Comparison of ENCODE assay signal across 21 cellular contexts in genomic region chr13:100382787-100383186, GRCh38.
DNase-seq lines count a peak whose midpoint lies in the region.
"Had no signal": no experiment of that assay in that cellular context is flagged by ENCODE, and none has a peak within 500 bp of the region (broad histone marks: within the 10 kb centered on the region; RNA-seq: fewer than 3 reads in every experiment).

No MANE protein-coding gene starts in this region.

- intact Hi-C loops in posterior cingulate gyrus (cut with DNase I), result no loop called here

- DNase-seq in EH (ENCODE audit: low read depth) (peak; percentile 72), KG1 (lab: John Stamatoyannopoulos, UW) (peak; percentile 26), amniotic epithelial cell (ENCODE audit: low read depth) (peak; percentile 51), iris pigment epithelial cell (ENCODE audit: low read depth) (peak; percentile 80), NCI-H226 (no peak), posterior cingulate gyrus (no peak), NCI-H82 (lab: John Stamatoyannopoulos, UW) (no peak), medulla oblongata (ENCODE audit: extremely low spot score) (no peak)
- DNase-seq: activated CD4-positive, alpha-beta T cell treated with anti-CD3 and anti-CD28 coated beads, Interleukin-2, amount 50 U/mL, for 48 hours; activated naive CD8-positive, alpha-beta T cell treated with anti-CD3 and anti-CD28 coated beads for 36 hours; CD8-positive, alpha-beta memory T cell; dermis blood vessel endothelial cell; DND-41; immature natural killer cell; KBM-7; NCI-H1436; NCI-H774; right lobe of liver; stimulated activated CD4-positive, alpha-beta T cell treated with anti-CD3 and anti-CD28 coated beads, Interleukin-2, amount 100 ng/mL, for 24 hours; stimulated activated naive CD8-positive, alpha-beta T cell treated with anti-CD3 and anti-CD28 coated beads, Interleukin-15, amount 100 ng/mL, for 72 hours; upper lobe of left lung had no signal

Comparison
In these comparisons a context has a peak if more than half of its experiments do, and no peak if none do; other contexts are left out.
1. DNase-seq: peak in EH (single experiment), KG1 (single experiment), amniotic epithelial cell (single experiment) and iris pigment epithelial cell (single experiment); none in NCI-H226 (single experiment), posterior cingulate gyrus (0 of 10), NCI-H82 (single experiment) and medulla oblongata (single experiment).